In the genomic region with DNA sequence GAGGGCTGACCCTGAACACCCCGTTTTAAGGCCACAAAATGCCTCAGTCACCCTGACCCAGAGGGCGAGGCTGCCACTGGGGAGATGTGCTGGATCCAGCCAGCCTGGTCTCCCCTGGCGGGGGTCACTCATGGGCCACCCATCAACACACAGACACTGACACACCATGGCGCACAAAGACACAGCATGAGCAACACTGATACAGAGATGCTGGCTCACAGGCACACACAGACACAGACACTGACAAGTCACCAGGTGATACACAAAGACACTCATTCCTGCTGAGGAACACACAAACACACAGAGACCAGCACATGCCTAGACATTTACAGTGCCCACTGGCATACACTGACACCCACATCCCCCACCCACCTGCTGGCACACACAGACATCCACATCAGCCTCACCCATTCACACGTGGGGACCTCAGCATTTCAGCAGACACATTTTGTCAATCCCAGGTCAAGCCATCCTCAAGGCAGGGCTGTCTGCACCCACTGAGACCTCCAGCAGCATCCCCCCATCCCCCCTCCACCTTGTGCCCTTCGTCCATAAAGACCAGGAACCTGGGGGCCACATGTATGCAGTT, we compare ENCODE assay signal across 25 cellular contexts.
"Had no signal": no experiment of that assay in that cellular context is flagged by ENCODE, and none has a peak within 500 bp of the region (broad histone marks: within the 10 kb centered on the region; RNA-seq: fewer than 3 reads in every experiment).

No MANE protein-coding gene starts in this region.

- H2AFZ ChIP-seq: parathyroid adenoma had no signal

- H3K27me3 ChIP-seq: adrenal gland, brain microvascular endothelial cell, right atrium auricular region, spleen, tibial nerve had no signal

- H3K27ac ChIP-seq: adrenal gland, brain microvascular endothelial cell, left ventricle myocardium inferior, parathyroid adenoma, right atrium auricular region, spleen, tibial nerve had no signal

- H3K27ac Mint-ChIP-seq: activated CD4-positive, alpha-beta memory T cell treated with anti-CD3 and anti-CD28 coated beads for 36 hours; activated naive CD4-positive, alpha-beta T cell treated with anti-CD3 and anti-CD28 coated beads for 36 hours; activated naive CD8-positive, alpha-beta T cell treated with anti-CD3 and anti-CD28 coated beads for 36 hours; activated T-helper 1 cell treated with anti-CD3 and anti-CD28 coated beads, Interleukin-12 subunit alpha, Interleukin-12 subunit beta, Interleukin-2, Interleukin-4 antibody, amounts not matched to agents 30 ng/mL and 10 ng/mL and 1 ng/mL, durations not matched to agents 14 hours and 24 hours and 36 hours; nephron progenitor cell had no signal

- H3K4me3 Mint-ChIP-seq: activated CD4-positive, alpha-beta memory T cell treated with anti-CD3 and anti-CD28 coated beads for 36 hours; activated naive CD4-positive, alpha-beta T cell treated with anti-CD3 and anti-CD28 coated beads for 36 hours; activated naive CD8-positive, alpha-beta T cell treated with anti-CD3 and anti-CD28 coated beads for 36 hours; activated T-helper 1 cell treated with anti-CD3 and anti-CD28 coated beads, Interleukin-12 subunit alpha, Interleukin-12 subunit beta, Interleukin-2, Interleukin-4 antibody, amounts not matched to agents 30 ng/mL and 10 ng/mL and 1 ng/mL, durations not matched to agents 14 hours and 24 hours and 36 hours; central memory CD8-positive, alpha-beta T cell; nephron progenitor cell had no signal

- FAIRE-seq: endometrium, frontal cortex, islet of Langerhans had no signal

- H3K27me3 Mint-ChIP-seq: activated CD4-positive, alpha-beta memory T cell treated with anti-CD3 and anti-CD28 coated beads for 36 hours; activated naive CD8-positive, alpha-beta T cell treated with anti-CD3 and anti-CD28 coated beads for 36 hours; central memory CD8-positive, alpha-beta T cell had no signal

- H3K36me3 Mint-ChIP-seq: activated CD4-positive, alpha-beta memory T cell treated with anti-CD3 and anti-CD28 coated beads for 36 hours; activated naive CD8-positive, alpha-beta T cell treated with anti-CD3 and anti-CD28 coated beads for 36 hours had no signal

- H3K36me3 ChIP-seq: adrenal gland, brain microvascular endothelial cell, left ventricle myocardium inferior, right atrium auricular region, spleen, tibial nerve had no signal

- H3K9me3 ChIP-seq: adrenal gland, left ventricle myocardium inferior, right atrium auricular region, spleen, tibial nerve had no signal

- H3K9me3 Mint-ChIP-seq: activated CD4-positive, alpha-beta memory T cell treated with anti-CD3 and anti-CD28 coated beads for 36 hours; activated naive CD4-positive, alpha-beta T cell treated with anti-CD3 and anti-CD28 coated beads for 36 hours; activated naive CD8-positive, alpha-beta T cell treated with anti-CD3 and anti-CD28 coated beads for 36 hours; activated T-helper 1 cell treated with anti-CD3 and anti-CD28 coated beads, Interleukin-12 subunit alpha, Interleukin-12 subunit beta, Interleukin-2, Interleukin-4 antibody, amounts not matched to agents 30 ng/mL and 10 ng/mL and 1 ng/mL, durations not matched to agents 14 hours and 24 hours and 36 hours; central memory CD8-positive, alpha-beta T cell; nephron progenitor cell had no signal

- H3K4me3 ChIP-seq: adrenal gland, left ventricle myocardium inferior, right atrium auricular region, spleen, tibial nerve had no signal

- H3K79me2 ChIP-seq: parathyroid adenoma had no signal

- H3K9ac ChIP-seq: parathyroid adenoma had no signal

- H3K4me1 Mint-ChIP-seq: nephron progenitor cell had no signal

- DNase-seq: activated CD4-positive, alpha-beta memory T cell treated with anti-CD3 and anti-CD28 coated beads for 36 hours; activated CD4-positive, alpha-beta T cell treated with anti-CD3 and anti-CD28 coated beads for 4 hours; activated CD4-positive, CD25-positive, alpha-beta regulatory T cell; activated CD8-positive, alpha-beta memory T cell treated with anti-CD3 and anti-CD28 coated beads, Interleukin-2, amount 50 U/mL, for 4 hours; activated effector memory CD4-positive, alpha-beta T cell treated with anti-CD3 and anti-CD28 coated beads, Interleukin-2, amount 50 U/mL, for 16 hours; activated naive CD4-positive, alpha-beta T cell treated with anti-CD3 and anti-CD28 coated beads for 36 hours; activated naive CD8-positive, alpha-beta T cell treated with anti-CD3 and anti-CD28 coated beads for 36 hours; activated T-cell treated with anti-CD3 and anti-CD28 coated beads, Interleukin-2, amount 50 U/mL, for 1 hour; adrenal gland; brain microvascular endothelial cell; effector CD8-positive, alpha-beta T cell; left ventricle myocardium inferior; nephron progenitor cell; nucleus accumbens; spleen; stimulated activated naive CD4-positive, alpha-beta T cell treated with Interleukin-2 at 50 U/mL for 16 hours; T-helper 2 cell had no signal

- H3K4me1 ChIP-seq: adrenal gland, left ventricle myocardium inferior, parathyroid adenoma, right atrium auricular region, tibial nerve had no signal
